ENCODE assay signal across 1 cellular context in the genomic region with DNA sequence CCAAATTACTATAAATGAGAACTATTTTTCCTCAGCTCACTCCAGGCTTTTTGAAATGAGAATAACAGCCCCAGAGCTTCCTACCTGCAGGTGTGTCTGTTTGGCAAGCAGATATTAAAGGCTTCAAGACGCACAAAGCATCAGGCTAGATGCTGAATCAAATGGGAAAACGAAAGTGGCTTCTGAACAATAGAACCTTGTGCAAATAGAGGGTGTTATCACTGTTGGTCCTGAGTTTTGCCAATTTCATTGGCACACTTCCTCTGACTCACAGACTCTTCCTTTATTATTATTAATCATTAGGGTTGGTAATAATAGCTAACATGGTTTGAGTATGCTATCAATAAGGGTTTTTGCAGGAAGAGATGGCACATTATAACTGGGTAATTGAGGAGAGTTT.
TF ChIP-seq lines count a peak whose summit lies in the region.

No MANE protein-coding gene starts in this region.

TF ChIP-seq in SK-N-SH, 30 proteins besides CTCF, POLR2A, EP300 and RAD21 (continued from another document):
- TF ChIP-seq CHD2 (IDR thresholded peaks at IDR 0.05; ENCODE audit: low read length, partially characterized antibody): no peak
- no peak for TF ChIP-seq FOXM1 (IDR thresholded peaks at IDR 0.05; ENCODE audit: low read depth)
- no peak for TF ChIP-seq USF2 (IDR thresholded peaks at IDR 0.05; ENCODE audit: borderline replicate concordance, low read depth, low read length)
- no peak for TF ChIP-seq YY1 (IDR thresholded peaks at IDR 0.05; ENCODE audit: low read depth)
- TF ChIP-seq RXRA (IDR thresholded peaks at IDR 0.05; ENCODE audit: borderline replicate concordance, low read depth): no peak
- TF ChIP-seq MAX (IDR thresholded peaks at IDR 0.05; ENCODE audit: low read depth): no peak
- no peak for TF ChIP-seq JUND (IDR thresholded peaks at IDR 0.05)
- no peak for TF ChIP-seq POLR2AphosphoS5 (IDR thresholded peaks at IDR 0.05; ENCODE audit: low read depth, low read length)
- TF ChIP-seq TCF12 (IDR thresholded peaks at IDR 0.05): no peak
- TF ChIP-seq MXI1 (IDR thresholded peaks at IDR 0.05; ENCODE audit: low read depth, low read length): no peak
- TF ChIP-seq GABPA (IDR thresholded peaks at IDR 0.05; ENCODE audit: low read depth): no peak
